ENCODE assay signal across 12 cellular contexts in the genomic region with DNA sequence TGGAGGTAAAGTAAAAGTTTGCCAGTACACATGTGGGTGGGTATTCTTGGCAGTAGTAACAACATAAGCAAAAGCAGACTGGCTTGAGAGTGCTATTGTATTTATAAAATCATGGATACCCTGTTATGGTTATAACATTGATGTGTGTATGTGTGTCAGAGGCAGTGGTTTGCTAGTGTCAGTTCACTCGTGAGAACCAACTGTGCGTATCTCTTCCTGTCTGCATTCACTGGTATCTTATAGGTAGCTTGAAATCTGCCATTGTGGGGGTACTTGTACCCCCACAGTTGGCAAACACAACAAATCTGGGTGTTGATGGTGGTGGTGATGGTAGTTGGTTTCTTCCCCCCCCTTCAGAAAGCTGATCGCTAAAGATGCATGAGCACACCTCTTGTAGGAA.
"Had no signal": no experiment of that assay in that cellular context is flagged by ENCODE, and none has a peak within 500 bp of the region (broad histone marks: within the 10 kb centered on the region; RNA-seq: fewer than 3 reads in every experiment).

No MANE protein-coding gene starts in this region.

- H3K9me3 ChIP-seq: body of pancreas, transverse colon had no signal

- H3K4me3 ChIP-seq: body of pancreas, dorsolateral prefrontal cortex, neural progenitor cell, SK-N-MC, transverse colon had no signal

- H3K4me3 Mint-ChIP-seq: activated CD4-positive, alpha-beta memory T cell treated with anti-CD3 and anti-CD28 coated beads for 36 hours; memory B cell; neural progenitor cell; stimulated activated naive B cell treated with anti-CD40 and anti-IgM and Interleukin-4, amounts not matched to agents 10 μg/mL and 1 μg/mL and 100 μg/mL, for 72 hours had no signal

- H3K4me1 Mint-ChIP-seq: memory B cell, neural progenitor cell had no signal

- H3K4me1 ChIP-seq: body of pancreas, neural progenitor cell, transverse colon had no signal

- H3K9me3 Mint-ChIP-seq: activated CD4-positive, alpha-beta memory T cell treated with anti-CD3 and anti-CD28 coated beads for 36 hours; memory B cell; neural progenitor cell; stimulated activated naive B cell treated with anti-CD40 and anti-IgM and Interleukin-4, amounts not matched to agents 10 μg/mL and 1 μg/mL and 100 μg/mL, for 72 hours had no signal

- H3K27me3 ChIP-seq: body of pancreas, neural progenitor cell, transverse colon had no signal

- H3K36me3 ChIP-seq: neural progenitor cell, transverse colon had no signal

- H3K36me3 Mint-ChIP-seq: activated CD4-positive, alpha-beta memory T cell treated with anti-CD3 and anti-CD28 coated beads for 36 hours; memory B cell; neural progenitor cell; stimulated activated naive B cell treated with anti-CD40 and anti-IgM and Interleukin-4, amounts not matched to agents 10 μg/mL and 1 μg/mL and 100 μg/mL, for 72 hours had no signal

- DNase-seq: activated CD4-positive, alpha-beta memory T cell treated with anti-CD3 and anti-CD28 coated beads for 36 hours; activated naive CD4-positive, alpha-beta T cell treated with anti-CD3 and anti-CD28 coated beads, Interleukin-2, amount 50 U/mL, for 16 hours; body of pancreas; dorsolateral prefrontal cortex; stimulated activated naive B cell treated with anti-CD40 and anti-IgM and Interleukin-4, amounts not matched to agents 10 μg/mL and 1 μg/mL and 100 μg/mL, for 72 hours; substantia nigra; T1000; transverse colon had no signal

- ATAC-seq: body of pancreas; stimulated activated naive B cell treated with anti-CD40 and anti-IgM and Interleukin-4, amounts not matched to agents 10 μg/mL and 1 μg/mL and 100 μg/mL, for 72 hours had no signal

- H3K27me3 Mint-ChIP-seq: activated CD4-positive, alpha-beta memory T cell treated with anti-CD3 and anti-CD28 coated beads for 36 hours; stimulated activated naive B cell treated with anti-CD40 and anti-IgM and Interleukin-4, amounts not matched to agents 10 μg/mL and 1 μg/mL and 100 μg/mL, for 72 hours had no signal

- H3K27ac ChIP-seq: body of pancreas, dorsolateral prefrontal cortex, neural progenitor cell, SK-N-MC, transverse colon had no signal

- H3K27ac Mint-ChIP-seq: activated CD4-positive, alpha-beta memory T cell treated with anti-CD3 and anti-CD28 coated beads for 36 hours; memory B cell; neural progenitor cell; progenitor cell of endocrine pancreas; stimulated activated naive B cell treated with anti-CD40 and anti-IgM and Interleukin-4, amounts not matched to agents 10 μg/mL and 1 μg/mL and 100 μg/mL, for 72 hours had no signal
